ENCODE assay signal across 16 cellular contexts in genomic region chr13:110565296-110565695, GRCh38. TPM values are rescaled to one million over a fixed set of nuclear protein-coding genes. Genes with fewer than 3 reads are reported as not detected.
DNase-seq lines count a peak whose midpoint lies in the region; ATAC-seq and TF ChIP-seq lines count a peak whose summit lies in the region.
"Had no signal": no experiment of that assay in that cellular context is flagged by ENCODE, and none has a peak within 500 bp of the region (broad histone marks: within the 10 kb centered on the region; RNA-seq: fewer than 3 reads in every experiment).

No MANE protein-coding gene starts in this region.

- peak; percentile 3 for TF ChIP-seq CTCF in fibroblast of pulmonary artery (IDR thresholded peaks at IDR 0.05; ENCODE audit: low read length, missing control alignments)
- TF ChIP-seq CTCF in type B pancreatic cell (conservative IDR thresholded peaks at IDR 0.05), result peak; percentile 33
- TF ChIP-seq CTCF in gastrocnemius medialis (IDR thresholded peaks at IDR 0.05 in 4 of 5, conservative IDR thresholded peaks at IDR 0.05 in 1 of 5), result no peak

- no peaks in the 10 kb centered on the region for H3K36me3 ChIP-seq in gastrocnemius medialis

- H3K27ac ChIP-seq in gastrocnemius medialis, result no peak overlapping the region

- no peaks in the 10 kb centered on the region for H3K27me3 ChIP-seq in gastrocnemius medialis

- peaks cover 13% of the 10 kb centered on the region for H3K27me3 Mint-ChIP-seq in type B pancreatic cell

- peak overlapping the region; percentile 9 for H3K27ac Mint-ChIP-seq in type B pancreatic cell
- H3K27ac Mint-ChIP-seq: activated T-helper 1 cell treated with anti-CD3 and anti-CD28 coated beads, Interleukin-12 subunit alpha, Interleukin-12 subunit beta, Interleukin-2, Interleukin-4 antibody, amounts not matched to agents 30 ng/mL and 10 ng/mL and 1 ng/mL, durations not matched to agents 14 hours and 24 hours and 36 hours; immature natural killer cell had no signal

- intact Hi-C loops in gastrocnemius medialis (cut with DNase I; ENCODE audit: low total_unique reads), result no loop called here

- DNase-seq in NCI-H748 (lab: John Stamatoyannopoulos, UW; ENCODE audit: unreplicated experiment) (peak; percentile 4), NCI-H748 treated with DMSO at 0.1 percent for 48 hours (lab: John Stamatoyannopoulos, UW) (no peak), MV-4-11 (lab: John Stamatoyannopoulos, UW) (peak; percentile 8), fibroblast of pulmonary artery (ENCODE audit: low read depth) (no peak), type B pancreatic cell (ENCODE audit: extremely low spot score, unreplicated experiment) (no peak), C1 segment of cervical spinal cord (lab: John Stamatoyannopoulos, UW) (no peak), gastrocnemius medialis (no peak)
- no peak for DNase-seq in central memory CD4-positive, alpha-beta T cell
- DNase-seq: activated CD4-positive, alpha-beta T cell treated with anti-CD3 and anti-CD28 coated beads, Interleukin-2, amount 50 U/mL, for 48 hours; amniotic stem cell; immature natural killer cell; NCI-H1436 treated with DMSO at 0.1 percent for 48 hours; NCI-H526; Right ventricle myocardium superior; T1000 had no signal

- in situ Hi-C loops in gastrocnemius medialis (cut with MboI; ENCODE audit: low sequenced_read_pairs in 4 of 4), result loop anchor here in 1 of 4 donors (25.0 kb wide), 1 partner anchor 103 kb away; no protein-coding TSS in a partner anchor

- H3K4me1 ChIP-seq in gastrocnemius medialis, result peaks cover under 1 to 6% of the 10 kb centered on the region in 2 donors

- no peak overlapping the region for H3K4me3 ChIP-seq in fibroblast of pulmonary artery (replicated peaks; ENCODE audit: low read depth, low read length)
- no peak overlapping the region for H3K4me3 ChIP-seq in gastrocnemius medialis

- peaks cover 33% of the 10 kb centered on the region for H3K4me1 Mint-ChIP-seq in type B pancreatic cell (ENCODE audit: unreplicated experiment)

- H3K9me3 ChIP-seq in gastrocnemius medialis, result no peaks in the 10 kb centered on the region

- H3K4me3 Mint-ChIP-seq in type B pancreatic cell, result peak overlapping the region; percentile 53
- H3K4me3 Mint-ChIP-seq: activated T-helper 1 cell treated with anti-CD3 and anti-CD28 coated beads, Interleukin-12 subunit alpha, Interleukin-12 subunit beta, Interleukin-2, Interleukin-4 antibody, amounts not matched to agents 30 ng/mL and 10 ng/mL and 1 ng/mL, durations not matched to agents 14 hours and 24 hours and 36 hours; immature natural killer cell had no signal

- ATAC-seq in gastrocnemius medialis, result no peak

- no peak for TF ChIP-seq POLR2A in gastrocnemius medialis (IDR thresholded peaks at IDR 0.05)

- no peaks in the 10 kb centered on the region for H3K9me3 Mint-ChIP-seq in type B pancreatic cell
- H3K9me3 Mint-ChIP-seq: activated T-helper 1 cell treated with anti-CD3 and anti-CD28 coated beads, Interleukin-12 subunit alpha, Interleukin-12 subunit beta, Interleukin-2, Interleukin-4 antibody, amounts not matched to agents 30 ng/mL and 10 ng/mL and 1 ng/mL, durations not matched to agents 14 hours and 24 hours and 36 hours; immature natural killer cell had no signal

- peaks cover 4% of the 10 kb centered on the region for H3K36me3 Mint-ChIP-seq in type B pancreatic cell
- H3K36me3 Mint-ChIP-seq: immature natural killer cell had no signal

RNA-seq across cellular contexts. Expression of gene RAB20, which starts 3.8 kb away (rescaled TPM):
- total RNA-seq in type B pancreatic cell (ENCODE audit: low replicate concordance) (6.4 and 9.1 TPM in 2 replicates), gastrocnemius medialis (1 to 10 TPM in 2 of 4 donors, under 1 TPM in 2; 0.31 to 9.1 (median 2.0) TPM)

RNA-seq across cellular contexts. Expression of gene NAXD, which starts 50.0 kb away (rescaled TPM):
- total RNA-seq in type B pancreatic cell (ENCODE audit: low replicate concordance) (38.8 and 39.5 TPM in 2 replicates), gastrocnemius medialis (10 to 100 TPM; 17.9 to 24.7 (median 21.5) TPM)

Comparison
In these comparisons a context has a peak if more than half of its experiments do, and no peak if none do; other contexts are left out.
1. DNase-seq: peak in NCI-H748 (single experiment) and MV-4-11 (single experiment); none in NCI-H748 treated with DMSO at 0.1 percent for 48 hours (single experiment), fibroblast of pulmonary artery (single experiment), type B pancreatic cell (single experiment), C1 segment of cervical spinal cord (0 of 14), gastrocnemius medialis (0 of 2) and central memory CD4-positive, alpha-beta T cell (single experiment).
2. CTCF ChIP-seq: peak in fibroblast of pulmonary artery (single experiment) and type B pancreatic cell (single experiment); none in gastrocnemius medialis (0 of 5).